In genomic region chr1:24109166-24109483, GRCh38 we compare ENCODE assay signal across 3 cellular contexts.
TF ChIP-seq lines count a peak whose summit lies in the region.

No MANE protein-coding gene starts in this region.

TF ChIP-seq in SK-N-SH, 30 proteins besides CTCF, POLR2A, EP300 and RAD21:
- no peak for TF ChIP-seq GABPA (IDR thresholded peaks at IDR 0.05; ENCODE audit: low read depth)

TF ChIP-seq in SK-N-SH treated with all-trans-retinoic acid at 6 μM for 48 hours, 23 proteins besides CTCF, POLR2A, EP300 and RAD21:
- TF ChIP-seq POU6F1 (CRISPR knock-in tag; IDR thresholded peaks at IDR 0.05; ENCODE audit: borderline replicate concordance, low read depth) = no peak
- no peak for TF ChIP-seq ARNTL (CRISPR knock-in tag; IDR thresholded peaks at IDR 0.05; ENCODE audit: borderline replicate concordance, low read depth)
- TF ChIP-seq OSR1 (CRISPR knock-in tag; IDR thresholded peaks at IDR 0.05) = no peak
- TF ChIP-seq BACH2 (CRISPR knock-in tag; IDR thresholded peaks at IDR 0.05; ENCODE audit: borderline replicate concordance) = no peak
- no peak for TF ChIP-seq ZNF565 (CRISPR knock-in tag; conservative IDR thresholded peaks at IDR 0.05; ENCODE audit: low read depth)
- no peak for TF ChIP-seq ZFP30 (CRISPR knock-in tag; IDR thresholded peaks at IDR 0.05)

TF ChIP-seq in endothelial cell of umbilical vein, 7 proteins besides CTCF, POLR2A, EP300 and RAD21:
- TF ChIP-seq JUN (IDR thresholded peaks at IDR 0.05; ENCODE audit: borderline replicate concordance, insufficient read depth, insufficient read length, low read depth) = no peak
- TF ChIP-seq GATA2 (IDR thresholded peaks at IDR 0.05; ENCODE audit: insufficient read depth, insufficient read length, low read depth, low read length) = no peak
- TF ChIP-seq EZH2 (IDR thresholded peaks at IDR 0.05; ENCODE audit: borderline replicate concordance, low read depth, low read length, severe bottlenecking) = no peak
- no peak for TF ChIP-seq MAX (IDR thresholded peaks at IDR 0.05; ENCODE audit: insufficient read depth, insufficient read length)
- no peak for TF ChIP-seq MYC (IDR thresholded peaks at IDR 0.05; ENCODE audit: low read depth, low read length)
- TF ChIP-seq FOS (IDR thresholded peaks at IDR 0.05; ENCODE audit: borderline replicate concordance, insufficient read depth, low read length) = no peak
- TF ChIP-seq POLR2AphosphoS5 (IDR thresholded peaks at IDR 0.05; ENCODE audit: insufficient read depth, low read depth, low read length) = no peak
